ENCODE assay signal across 10 cellular contexts in genomic region chr13:106151056-106151699, GRCh38.
DNase-seq lines count a peak whose midpoint lies in the region; ATAC-seq and TF ChIP-seq lines count a peak whose summit lies in the region.
"Had no signal": no experiment of that assay in that cellular context is flagged by ENCODE, and none has a peak within 500 bp of the region (broad histone marks: within the 10 kb centered on the region; RNA-seq: fewer than 3 reads in every experiment).

No MANE protein-coding gene starts in this region.

- peak overlapping the region; percentile 94 for H3K27ac ChIP-seq in PC-9
- H3K27ac ChIP-seq: tibial nerve had no signal

- BruUV-seq in PC-9 (replicated peaks; lab: Mats Ljungman, UMichigan) = TSS peak; percentile 48

- peak; percentile 91 for DNase-seq in Daoy (ENCODE audit: low read depth)
- peak; percentile 79 to 99 for DNase-seq in PC-9
- no peak for DNase-seq in progenitor cell of endocrine pancreas (ENCODE audit: low spot score, unreplicated experiment)
- DNase-seq in GM10266 (ENCODE audit: extremely low spot score) = no peak
- DNase-seq in activated CD8-positive, alpha-beta memory T cell treated with anti-CD3 and anti-CD28 coated beads, Interleukin-2, amount 50 U/mL, for 4 hours = no peak
- DNase-seq: NCI-H2171 had no signal

- peak overlapping the region; percentile 38 for H3K27ac Mint-ChIP-seq in progenitor cell of endocrine pancreas

- H3K4me1 Mint-ChIP-seq in progenitor cell of endocrine pancreas (ENCODE audit: low read depth) = peaks cover 7% of the 10 kb centered on the region

- H3K9me3 ChIP-seq in PC-9 (ENCODE audit: insufficient read depth, low read depth) = peaks cover 22% of the 10 kb centered on the region; the same call in 1 of the 2 replicates
- H3K9me3 ChIP-seq: tibial nerve had no signal

- H3K27me3 Mint-ChIP-seq in progenitor cell of endocrine pancreas = no peaks in the 10 kb centered on the region

- peaks cover 48% of the 10 kb centered on the region for H3K4me1 ChIP-seq in PC-9 (replicated peaks; ENCODE audit: insufficient read depth)

- no peak overlapping the region for H3K4me3 ChIP-seq in PC-9
- H3K4me3 ChIP-seq: tibial nerve had no signal

- H3K9me2 ChIP-seq in PC-9 (ENCODE audit: insufficient read depth) = no peaks in the 10 kb centered on the region

- H3K36me3 Mint-ChIP-seq in progenitor cell of endocrine pancreas (ENCODE audit: insufficient read depth) = no peaks in the 10 kb centered on the region

- POLR2A ChIA-PET in PC-9 (lab: Charles Lee; ENCODE audit: unreplicated experiment) = interaction anchor here (0.6 to 0.7 kb wide), 2 partner anchors 1011 to 1143 kb away, joined by 3 to 5 read pairs; no protein-coding TSS in a partner anchor

- H3K4me2 ChIP-seq in PC-9 = peak overlapping the region; percentile 62

- no peak overlapping the region for H3K4me3 Mint-ChIP-seq in progenitor cell of endocrine pancreas (ENCODE audit: low read depth)

- no peak overlapping the region for H2AFZ ChIP-seq in PC-9

- no peaks in the 10 kb centered on the region for H3K9me3 Mint-ChIP-seq in progenitor cell of endocrine pancreas (ENCODE audit: low read depth)

- no peaks in the 10 kb centered on the region for H3K27me3 ChIP-seq in PC-9 (ENCODE audit: insufficient read depth, low read depth)
- H3K27me3 ChIP-seq: tibial nerve had no signal

- H4K20me1 ChIP-seq in PC-9 (ENCODE audit: insufficient read depth) = no peaks in the 10 kb centered on the region

- CTCF ChIA-PET in PC-9 (lab: Charles Lee) = interaction anchor here (0.7 kb wide), 1 partner anchor 203 kb away, joined by 3 read pairs; no protein-coding TSS in a partner anchor

- H3K79me2 ChIP-seq in PC-9 (ENCODE audit: low read depth) = no peaks in the 10 kb centered on the region

- TF ChIP-seq CTCF in PC-9 (conservative IDR thresholded peaks at IDR 0.05) (no peak), progenitor cell of endocrine pancreas (IDR thresholded peaks at IDR 0.05; ENCODE audit: unreplicated experiment) (no peak), GM10266 (IDR thresholded peaks at IDR 0.05; ENCODE audit: control insufficient read depth, insufficient read depth, low read depth, missing control alignments) (no peak)

- ATAC-seq in esophagus mucosa = peak; percentile 84
- ATAC-seq in HG02981 (IDR thresholded peaks at IDR 0.05; ENCODE audit: unreplicated experiment) = no peak
- no peak for ATAC-seq in GM18517 (IDR thresholded peaks at IDR 0.05; ENCODE audit: unreplicated experiment)

- intact Hi-C loops in PC-9 (cut with micrococcal nuclease; ENCODE audit: unreplicated experiment) = loop anchor here (1.0 to 10.0 kb wide), 11 partner anchors 34 to 708 kb away; no protein-coding TSS in a partner anchor

- peaks cover 37% of the 10 kb centered on the region for H3F3A ChIP-seq in PC-9 (ENCODE audit: insufficient read depth, low read depth)

- no peaks in the 10 kb centered on the region for H3K36me3 ChIP-seq in PC-9 (ENCODE audit: low read depth)
- H3K36me3 ChIP-seq: tibial nerve had no signal

Comparison
In these comparisons a context has a peak if more than half of its experiments do, and no peak if none do; other contexts are left out.
1. DNase-seq: peak in Daoy (single experiment) and PC-9 (2 of 2); none in progenitor cell of endocrine pancreas (single experiment), GM10266 (single experiment) and activated CD8-positive, alpha-beta memory T cell treated with anti-CD3 and anti-CD28 coated beads, Interleukin-2, amount 50 U/mL, for 4 hours (single experiment).